In the genomic region with DNA sequence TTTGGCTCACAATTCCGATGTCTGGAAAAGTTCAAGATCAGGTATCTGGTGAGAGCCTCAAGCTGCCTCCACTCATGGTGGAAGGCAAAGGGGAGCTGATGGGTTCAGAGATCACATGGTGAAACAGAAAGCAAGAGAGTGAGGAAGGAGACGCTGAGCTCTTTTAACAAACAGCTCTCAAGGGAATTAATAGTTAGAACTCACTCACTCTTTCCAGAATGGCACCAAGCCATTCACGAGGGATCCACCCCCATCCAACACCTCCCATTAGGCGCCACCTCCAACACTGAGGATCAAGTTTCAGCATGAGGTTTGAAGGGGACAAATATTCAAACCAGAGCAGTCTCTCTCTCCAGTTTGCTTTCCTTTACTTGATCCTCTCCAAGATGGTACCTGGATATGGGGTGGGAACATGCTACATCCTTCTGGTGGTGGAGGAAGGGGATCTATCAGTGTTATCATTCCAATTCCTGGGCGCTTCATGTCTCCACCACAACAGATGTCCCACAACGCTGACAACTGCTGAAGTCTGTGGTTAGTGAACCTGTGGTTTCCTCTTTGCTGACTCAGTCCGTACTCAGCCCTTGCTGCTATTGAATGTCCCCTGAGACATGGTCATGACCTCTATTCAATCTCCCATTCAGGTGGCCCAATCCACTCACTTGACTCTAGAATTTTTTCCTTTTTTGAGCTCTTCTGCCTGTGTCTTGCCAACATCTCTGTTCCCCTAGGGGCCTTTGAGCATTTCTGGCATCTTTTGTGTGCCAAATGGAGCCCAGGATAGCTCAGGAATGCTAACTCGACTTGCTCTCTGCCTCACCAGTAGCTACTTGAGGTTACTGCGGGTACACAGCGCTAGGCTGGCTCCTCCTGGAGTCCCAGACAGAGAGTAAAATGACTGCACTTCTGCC, we compare ENCODE assay signal across 8 cellular contexts.
A peak's percentile ranks its signal among the peaks of the same experiment; 100 is the strongest.
DNase-seq lines count a peak whose midpoint lies in the region; ATAC-seq and TF ChIP-seq lines count a peak whose summit lies in the region.

No MANE protein-coding gene starts in this region.

- H3K4me3 ChIP-seq in RWPE2 (ENCODE audit: severe bottlenecking) = no peak overlapping the region
- H3K4me3 ChIP-seq in brain microvascular endothelial cell (ENCODE audit: low read depth, low read length) = no peak overlapping the region
- H3K4me3 ChIP-seq in smooth muscle cell = no peak overlapping the region
- no peak overlapping the region for H3K4me3 ChIP-seq in vagina

- no peak overlapping the region for H3K9ac ChIP-seq in smooth muscle cell (ENCODE audit: low read depth)

- peak overlapping the region; percentile 67 for H3K4me2 ChIP-seq in smooth muscle cell

- H3K36me3 ChIP-seq in RWPE2 (ENCODE audit: low read depth) (no peaks in the 10 kb centered on the region), brain microvascular endothelial cell (replicated peaks) (no peaks in the 10 kb centered on the region), smooth muscle cell (ENCODE audit: low read depth) (no peaks in the 10 kb centered on the region), vagina (no peaks in the 10 kb centered on the region)

- intact Hi-C loops in vagina (cut with DNase I) = no loop called here

- DNase-seq in GM10266 (ENCODE audit: extremely low spot score) = peak; percentile 63
- DNase-seq in HK-2 (ENCODE audit: unreplicated experiment) = peak; percentile 1
- no peak for DNase-seq in RWPE2 (ENCODE audit: low spot score)
- DNase-seq in brain microvascular endothelial cell = peak; percentile 77
- DNase-seq in smooth muscle cell (lab: John Stamatoyannopoulos, UW; ENCODE audit: unreplicated experiment) = no peak
- no peak for DNase-seq in putamen (ENCODE audit: low spot score)
- no peak for DNase-seq in vagina (ENCODE audit: extremely low spot score in 2 of 2)

- H2AFZ ChIP-seq in smooth muscle cell (ENCODE audit: low read depth) = no peak overlapping the region

- no peak for TF ChIP-seq POLR2A in vagina (IDR thresholded peaks at IDR 0.05)

- no peaks in the 10 kb centered on the region for H3K9me3 ChIP-seq in RWPE2 (ENCODE audit: severe bottlenecking)
- no peaks in the 10 kb centered on the region for H3K9me3 ChIP-seq in smooth muscle cell (replicated peaks; ENCODE audit: low read depth)
- no peaks in the 10 kb centered on the region for H3K9me3 ChIP-seq in vagina

- no peaks in the 10 kb centered on the region for H3K79me2 ChIP-seq in smooth muscle cell (ENCODE audit: low read depth)

- 38% methylated on average over 10 of the region's 10 CpGs for WGBS in smooth muscle cell (ENCODE audit: low lambda C conversion rate)

- H3K27ac ChIP-seq in RWPE2 (ENCODE audit: poor library complexity, severe bottlenecking) (no peak overlapping the region), brain microvascular endothelial cell (no peak overlapping the region), smooth muscle cell (ENCODE audit: low read depth) (peak overlapping the region; percentile 37), vagina (no peak overlapping the region)

- in situ Hi-C loops in brain microvascular endothelial cell (cut with HindIII; ENCODE audit: low pct_ligation_motif_present, low sequenced_read_pairs) = no loop called here

- H3F3A ChIP-seq in smooth muscle cell (ENCODE audit: low read depth) = no peaks in the 10 kb centered on the region

- TF ChIP-seq CTCF in GM10266 (IDR thresholded peaks at IDR 0.05; ENCODE audit: control insufficient read depth, insufficient read depth, low read depth, missing control alignments) = no peak
- TF ChIP-seq CTCF in RWPE2 (IDR thresholded peaks at IDR 0.05; ENCODE audit: poor library complexity, severe bottlenecking) = no peak
- no peak for TF ChIP-seq CTCF in brain microvascular endothelial cell (IDR thresholded peaks at IDR 0.05; ENCODE audit: low read depth, low read length, missing control alignments)
- no peak for TF ChIP-seq CTCF in smooth muscle cell (IDR thresholded peaks at IDR 0.05; ENCODE audit: borderline replicate concordance, insufficient read depth, poor library complexity, severe bottlenecking)
- TF ChIP-seq CTCF in vagina (IDR thresholded peaks at IDR 0.05) = no peak

- no peaks in the 10 kb centered on the region for H4K20me1 ChIP-seq in smooth muscle cell (ENCODE audit: low read depth)

- peak; percentile 97 for ATAC-seq in GM21526 (IDR thresholded peaks at IDR 0.05; ENCODE audit: low FRiP score, unreplicated experiment)
- peak; percentile 56 for ATAC-seq in RWPE2 (ENCODE audit: low read depth)

- no peaks in the 10 kb centered on the region for H3K27me3 ChIP-seq in RWPE2 (ENCODE audit: insufficient read depth, poor library complexity, severe bottlenecking)
- H3K27me3 ChIP-seq in brain microvascular endothelial cell (replicated peaks) = no peaks in the 10 kb centered on the region
- H3K27me3 ChIP-seq in smooth muscle cell (ENCODE audit: low read depth) = no peaks in the 10 kb centered on the region
- H3K27me3 ChIP-seq in vagina = no peaks in the 10 kb centered on the region

- H3K4me1 ChIP-seq in RWPE2 (ENCODE audit: insufficient read depth, poor library complexity, severe bottlenecking) = no peaks in the 10 kb centered on the region
- H3K4me1 ChIP-seq in smooth muscle cell (ENCODE audit: low read depth) = no peaks in the 10 kb centered on the region
- H3K4me1 ChIP-seq in vagina = no peaks in the 10 kb centered on the region

Comparison
In these comparisons a context has a peak if more than half of its experiments do, and no peak if none do; other contexts are left out.
1. DNase-seq: peak in GM10266 (single experiment), HK-2 (single experiment) and brain microvascular endothelial cell (single experiment); none in RWPE2 (single experiment), smooth muscle cell (single experiment), putamen (single experiment) and vagina (0 of 2).